17 cellular contexts compared by ENCODE assay signal in the genomic region with DNA sequence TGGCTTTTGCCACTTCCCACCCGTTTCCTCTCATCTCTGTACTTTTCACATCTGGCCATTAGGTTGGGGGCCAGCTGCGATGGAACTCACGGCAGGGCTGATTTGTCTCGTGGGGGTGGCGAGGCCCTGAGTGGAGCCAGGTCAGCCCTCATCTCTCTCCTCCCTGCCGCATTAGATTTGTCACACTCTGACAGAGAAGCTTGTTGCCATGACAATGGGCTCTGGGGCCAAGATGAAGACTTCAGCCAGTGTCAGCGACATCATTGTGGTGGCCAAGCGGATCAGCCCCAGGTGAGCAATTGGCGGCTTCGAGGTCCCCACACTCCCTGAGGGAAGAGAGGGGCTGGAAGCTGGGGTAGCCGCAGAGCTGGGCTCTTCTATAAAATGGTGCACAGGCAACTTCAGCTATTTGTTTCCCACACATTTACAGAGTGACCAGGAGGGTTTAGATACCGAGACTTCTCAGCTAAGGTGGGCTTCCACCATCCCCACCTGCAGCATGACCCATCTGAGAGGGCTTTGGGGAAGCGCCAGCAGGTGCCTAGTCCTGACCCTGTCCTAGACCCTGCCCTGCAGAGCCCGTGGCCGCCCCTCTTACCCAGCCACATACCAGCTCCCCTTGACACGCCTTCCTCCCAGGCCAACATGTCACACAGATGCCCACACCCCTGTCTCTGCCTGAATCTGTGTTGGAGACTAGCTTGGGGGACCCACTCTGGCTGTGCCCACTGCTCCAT. TPM values are rescaled to one million over a fixed set of nuclear protein-coding genes. Genes with fewer than 3 reads are reported as not detected.
DNase-seq lines count a peak whose midpoint lies in the region; ATAC-seq and TF ChIP-seq lines count a peak whose summit lies in the region.
"Had no signal": no experiment of that assay in that cellular context is flagged by ENCODE, and none has a peak within 500 bp of the region (broad histone marks: within the 10 kb centered on the region; RNA-seq: fewer than 3 reads in every experiment).

No MANE protein-coding gene starts in this region.

- H3K27ac ChIP-seq in cingulate gyrus (ENCODE audit: low read depth, low read length) (peak overlapping the region; percentile 85), tibial nerve (peak overlapping the region; percentile 12 to 83 (median 48)), RWPE1 (no peak overlapping the region)
- H3K27ac ChIP-seq: A549, heart left ventricle, WERI-Rb-1 had no signal

- intact Hi-C loops in left cardiac atrium (cut with DNase I) = no loop called here

- H3K36me3 ChIP-seq in tibial nerve = peaks cover 0 to 77% (median 0%) of the 10 kb centered on the region in 3 donors

- H3K9me3 Mint-ChIP-seq in activated CD8-positive, alpha-beta memory T cell treated with anti-CD3 and anti-CD28 coated beads, Interleukin-2, amount 10 ng/mL, durations not matched to agents 7 days and 5 days (ENCODE audit: low read depth) = peaks cover 1% of the 10 kb centered on the region
- H3K9me3 Mint-ChIP-seq in natural killer cell treated with Interleukin-12 subunit alpha and Interleukin-12 subunit beta and Interleukin-15 and Interleukin-18, amount 100 ng/mL, for 72 hours = no peaks in the 10 kb centered on the region

- H3K27me3 ChIP-seq in tibial nerve = no peaks in the 10 kb centered on the region
- H3K27me3 ChIP-seq: esophagus muscularis mucosa had no signal

- H3K9me3 ChIP-seq in tibial nerve = peaks cover 0 to 7% (median 0%) of the 10 kb centered on the region in 4 donors
- H3K9me3 ChIP-seq: A549, esophagus muscularis mucosa had no signal

- TF ChIP-seq CTCF in tibial nerve (IDR thresholded peaks at IDR 0.05) (no peak), RWPE1 (conservative IDR thresholded peaks at IDR 0.05; ENCODE audit: low read depth) (no peak)

- TF ChIP-seq POLR2A in tibial nerve (IDR thresholded peaks at IDR 0.05) = no peak

- H3K27ac Mint-ChIP-seq in activated CD8-positive, alpha-beta memory T cell treated with anti-CD3 and anti-CD28 coated beads, Interleukin-2, amount 10 ng/mL, durations not matched to agents 7 days and 5 days = no peak overlapping the region
- no peak overlapping the region for H3K27ac Mint-ChIP-seq in natural killer cell treated with Interleukin-12 subunit alpha and Interleukin-12 subunit beta and Interleukin-15 and Interleukin-18, amount 100 ng/mL, for 72 hours
- H3K27ac Mint-ChIP-seq: activated naive CD8-positive, alpha-beta T cell; CD8-positive, alpha-beta memory T cell had no signal

- peaks cover 7% of the 10 kb centered on the region for H3K4me1 Mint-ChIP-seq in activated CD8-positive, alpha-beta memory T cell treated with anti-CD3 and anti-CD28 coated beads, Interleukin-2, amount 10 ng/mL, durations not matched to agents 7 days and 5 days
- H3K4me1 Mint-ChIP-seq in natural killer cell treated with Interleukin-12 subunit alpha and Interleukin-12 subunit beta and Interleukin-15 and Interleukin-18, amount 100 ng/mL, for 72 hours (ENCODE audit: low read depth in 2 of 2) = no peaks in the 10 kb centered on the region

- no peak for DNase-seq in activated CD8-positive, alpha-beta memory T cell treated with anti-CD3 and anti-CD28 coated beads, Interleukin-2, amount 10 ng/mL, durations not matched to agents 7 days and 5 days
- DNase-seq in activated CD8-positive, alpha-beta memory T cell treated with anti-CD3 and anti-CD28 coated beads, Interleukin-2, amount 50 U/mL, for 4 hours = no peak
- DNase-seq in natural killer cell treated with Interleukin-12 subunit alpha and Interleukin-12 subunit beta and Interleukin-15 and Interleukin-18, amount 100 ng/mL, for 72 hours (ENCODE audit: low spot score) = no peak
- no peak for DNase-seq in tibial nerve (ENCODE audit: low spot score in 2 of 2)
- no peak for DNase-seq in left cardiac atrium
- no peak for DNase-seq in SKM-1 treated with dmso at 0.1 percent for 144 hours (lab: John Stamatoyannopoulos, UW; ENCODE audit: unreplicated experiment)
- no peak for DNase-seq in RWPE1 (ENCODE audit: low spot score)
- DNase-seq: NCI-H1092 had no signal

- CTCF ChIA-PET in activated CD8-positive, alpha-beta memory T cell treated with anti-CD3 and anti-CD28 coated beads, Interleukin-2, amount 10 ng/mL, durations not matched to agents 7 days and 5 days (lab: Charles Lee) = interaction anchor here (0.7 to 4.5 kb wide), 38 partner anchors 8 to 474 kb away, joined by 3 to 47 read pairs (median 4); a partner anchor contains a TSS
- CTCF ChIA-PET in RWPE1 (lab: Yijun Ruan, JAX) = interaction anchor here (0.6 to 1.6 kb wide), 6 partner anchors 15 to 771 kb away, joined by 3 to 7 read pairs (median 3); no protein-coding TSS in a partner anchor

- peaks cover 0 to 40% (median 8%) of the 10 kb centered on the region in 4 donors for H3K4me1 ChIP-seq in tibial nerve
- H3K4me1 ChIP-seq: A549 had no signal

- H3K36me3 Mint-ChIP-seq in activated CD8-positive, alpha-beta memory T cell treated with anti-CD3 and anti-CD28 coated beads, Interleukin-2, amount 10 ng/mL, durations not matched to agents 7 days and 5 days = no peaks in the 10 kb centered on the region
- no peaks in the 10 kb centered on the region for H3K36me3 Mint-ChIP-seq in natural killer cell treated with Interleukin-12 subunit alpha and Interleukin-12 subunit beta and Interleukin-15 and Interleukin-18, amount 100 ng/mL, for 72 hours
- H3K36me3 Mint-ChIP-seq: activated naive CD8-positive, alpha-beta T cell; CD8-positive, alpha-beta memory T cell had no signal

- no peak overlapping the region for H3K4me3 Mint-ChIP-seq in activated CD8-positive, alpha-beta memory T cell treated with anti-CD3 and anti-CD28 coated beads, Interleukin-2, amount 10 ng/mL, durations not matched to agents 7 days and 5 days
- no peak overlapping the region for H3K4me3 Mint-ChIP-seq in natural killer cell treated with Interleukin-12 subunit alpha and Interleukin-12 subunit beta and Interleukin-15 and Interleukin-18, amount 100 ng/mL, for 72 hours
- H3K4me3 Mint-ChIP-seq: activated naive CD8-positive, alpha-beta T cell had no signal

- H3K4me3 ChIP-seq in tibial nerve = no peak overlapping the region
- H3K4me3 ChIP-seq: A549, esophagus muscularis mucosa, heart left ventricle had no signal

- ATAC-seq in activated CD8-positive, alpha-beta memory T cell treated with anti-CD3 and anti-CD28 coated beads, Interleukin-2, amount 10 ng/mL, durations not matched to agents 7 days and 5 days = peak; percentile 50
- peak; percentile 12 to 49 for ATAC-seq in natural killer cell treated with Interleukin-12 subunit alpha and Interleukin-12 subunit beta and Interleukin-15 and Interleukin-18, amount 100 ng/mL, for 72 hours
- ATAC-seq in left cardiac atrium = no peak

- WGBS in tibial nerve, 2 donors = 75 to 76% methylated on average over 12 to 16 of the region's 16 CpGs

- H3K27me3 Mint-ChIP-seq in activated CD8-positive, alpha-beta memory T cell treated with anti-CD3 and anti-CD28 coated beads, Interleukin-2, amount 10 ng/mL, durations not matched to agents 7 days and 5 days = peaks cover 45% of the 10 kb centered on the region
- peaks cover 9 to 15% of the 10 kb centered on the region in 2 donors for H3K27me3 Mint-ChIP-seq in natural killer cell treated with Interleukin-12 subunit alpha and Interleukin-12 subunit beta and Interleukin-15 and Interleukin-18, amount 100 ng/mL, for 72 hours

- TF ChIP-seq EP300 in tibial nerve (IDR thresholded peaks at IDR 0.05) = no peak

- POLR2A ChIA-PET in RWPE1 (lab: Yijun Ruan, JAX; ENCODE audit: low non-redundant PET) = no interaction called here

RNA-seq across cellular contexts. Expression of a gene that starts 8.4 kb away (rescaled TPM):
- total RNA-seq in activated CD8-positive, alpha-beta memory T cell treated with anti-CD3 and anti-CD28 coated beads, Interleukin-2, amount 10 ng/mL, durations not matched to agents 7 days and 5 days = 1 to 10 TPM in 1 of 2 experiments, under 1 TPM in 1; 0.35 to 1.2 TPM
- total RNA-seq in natural killer cell treated with Interleukin-12 subunit alpha and Interleukin-12 subunit beta and Interleukin-15 and Interleukin-18, amount 100 ng/mL, for 72 hours = under 1 TPM; 0.59 to 0.76 TPM
- total RNA-seq in tibial nerve (100 to 1,000 TPM; 170 to 198 (median 183) TPM), left cardiac atrium (10 to 100 TPM; 29.8 to 36.5 TPM)
- total RNA-seq: OCI-LY7 had no signal

RNA-seq across cellular contexts. Expression of a gene that starts 55.3 kb away (rescaled TPM):
- total RNA-seq in activated CD8-positive, alpha-beta memory T cell treated with anti-CD3 and anti-CD28 coated beads, Interleukin-2, amount 10 ng/mL, durations not matched to agents 7 days and 5 days = not detected
- total RNA-seq in natural killer cell treated with Interleukin-12 subunit alpha and Interleukin-12 subunit beta and Interleukin-15 and Interleukin-18, amount 100 ng/mL, for 72 hours = not detected
- total RNA-seq in tibial nerve = not detected
- not detected for total RNA-seq in left cardiac atrium
- total RNA-seq: CD8-positive, alpha-beta memory T cell; esophagus muscularis mucosa; heart left ventricle; kidney epithelial cell; OCI-LY7 had no signal

RNA-seq across cellular contexts. Expression of a gene that starts 59.4 kb away (rescaled TPM):
- total RNA-seq in activated CD8-positive, alpha-beta memory T cell treated with anti-CD3 and anti-CD28 coated beads, Interleukin-2, amount 10 ng/mL, durations not matched to agents 7 days and 5 days = 10 to 100 TPM in 1 of 2 experiments, 1 to 10 TPM in 1; 8.4 to 12.2 TPM
- total RNA-seq in natural killer cell treated with Interleukin-12 subunit alpha and Interleukin-12 subunit beta and Interleukin-15 and Interleukin-18, amount 100 ng/mL, for 72 hours = 10 to 100 TPM; 25.7 to 25.8 TPM
- total RNA-seq in tibial nerve (10 to 100 TPM; 28.5 to 49.6 (median 42.4) TPM), left cardiac atrium (10 to 100 TPM in 1 of 2 donors, 1 to 10 TPM in 1; 9.5 to 21.8 TPM)

Comparison
In these comparisons a context has a peak if more than half of its experiments do, and no peak if none do; other contexts are left out.
1. ATAC-seq: peak in activated CD8-positive, alpha-beta memory T cell treated with anti-CD3 and anti-CD28 coated beads, Interleukin-2, amount 10 ng/mL, durations not matched to agents 7 days and 5 days (single experiment) and natural killer cell treated with Interleukin-12 subunit alpha and Interleukin-12 subunit beta and Interleukin-15 and Interleukin-18, amount 100 ng/mL, for 72 hours (2 of 2); none in left cardiac atrium (0 of 2).
2. RNA of a gene that starts 8.4 kb away (total RNA-seq): 170 to 198 TPM in tibial nerve and 29.8 to 36.5 TPM in left cardiac atrium; 0.35 to 1.2 TPM in activated CD8-positive, alpha-beta memory T cell treated with anti-CD3 and anti-CD28 coated beads, Interleukin-2, amount 10 ng/mL, durations not matched to agents 7 days and 5 days and 0.59 to 0.76 TPM in natural killer cell treated with Interleukin-12 subunit alpha and Interleukin-12 subunit beta and Interleukin-15 and Interleukin-18, amount 100 ng/mL, for 72 hours; every median in the first group is over 10 times any median in the second.